33 cellular contexts compared by ENCODE assay signal in the genomic region with DNA sequence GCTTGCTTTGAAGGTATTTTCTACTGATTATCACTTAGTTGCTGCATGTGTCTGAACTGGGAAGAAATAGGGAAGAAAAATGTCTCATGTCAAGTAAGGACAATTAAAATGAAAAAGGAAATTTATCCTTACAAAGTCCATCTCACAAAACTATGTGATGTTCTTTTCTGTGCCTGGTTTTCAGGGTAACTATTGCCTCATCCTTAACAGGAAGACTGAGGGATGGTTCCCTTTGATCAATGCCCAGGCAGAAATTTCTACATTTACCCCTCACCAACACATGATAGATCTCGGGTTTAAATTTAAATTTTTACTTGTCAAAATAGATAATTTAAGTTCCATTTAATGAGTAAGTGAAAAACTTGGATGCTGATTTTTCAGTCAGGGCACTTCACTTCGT.
"Had no signal": no experiment of that assay in that cellular context is flagged by ENCODE, and none has a peak within 500 bp of the region (broad histone marks: within the 10 kb centered on the region; RNA-seq: fewer than 3 reads in every experiment).

No MANE protein-coding gene starts in this region.

- H3K4me3 ChIP-seq: adrenal gland, body of pancreas, cardiac muscle cell, colonic mucosa, esophagus squamous epithelium, gastroesophageal sphincter, heart right ventricle had no signal

- DNase-seq: activated B cell treated with CpG ODN at 0.5 μM for 24 hours; activated CD4-positive, alpha-beta memory T cell treated with anti-CD3 and anti-CD28 coated beads for 36 hours; activated CD4-positive, alpha-beta T cell treated with anti-CD3 and anti-CD28 coated beads for 36 hours; activated CD4-positive, alpha-beta T cell treated with anti-CD3 and anti-CD28 coated beads, Interleukin-2, amount 10 ng/mL, durations not matched to agents 24 days and 14 days; activated CD4-positive, CD25-positive, alpha-beta regulatory T cell treated with anti-CD3 and anti-CD28 coated beads, Interleukin-2, amount 50 U/mL, for 72 hours; activated CD8-positive, alpha-beta memory T cell treated with anti-CD3 and anti-CD28 coated beads, Interleukin-2, amount 10 ng/mL, durations not matched to agents 7 days and 5 days; activated CD8-positive, alpha-beta memory T cell treated with anti-CD3 and anti-CD28 coated beads, Interleukin-2, amount 50 U/mL, for 4 hours; activated CD8-positive, alpha-beta T cell treated with anti-CD3 and anti-CD28 coated beads, Interleukin-2, amount 10 ng/mL, durations not matched to agents 7 days and 5 days; activated effector memory CD4-positive, alpha-beta T cell treated with anti-CD3 and anti-CD28 coated beads, Interleukin-2, amount 50 U/mL, for 16 hours; activated naive CD4-positive, alpha-beta T cell treated with anti-CD3 and anti-CD28 coated beads for 36 hours; activated naive CD8-positive, alpha-beta T cell treated with anti-CD3 and anti-CD28 coated beads for 36 hours; activated naive CD8-positive, alpha-beta T cell treated with anti-CD3 and anti-CD28 coated beads, Interleukin-2, amount 50 U/mL, for 24 hours; activated T-cell treated with anti-CD3 and anti-CD28 coated beads, Interleukin-2, amount 50 U/mL, for 1 hour; activated T-cell treated with anti-CD3 and anti-CD28 coated beads, Interleukin-2, amount 50 U/mL, for 48 hours; adrenal gland; amygdala; aorta; body of pancreas; central memory CD4-positive, alpha-beta T cell; cerebellar nuclear complex; colonic mucosa; effector CD8-positive, alpha-beta T cell; esophagus squamous epithelium; foreskin melanocyte; heart right ventricle; T-helper 2 cell had no signal

- H3K36me3 ChIP-seq: adrenal gland, cardiac muscle cell, colonic mucosa, esophagus squamous epithelium, gastroesophageal sphincter, heart right ventricle had no signal

- H3K9me3 ChIP-seq: adrenal gland, body of pancreas, colonic mucosa, esophagus squamous epithelium, gastroesophageal sphincter, heart right ventricle had no signal

- H3K27ac ChIP-seq: adrenal gland, body of pancreas, cardiac muscle cell, colonic mucosa, epithelial cell of prostate, esophagus squamous epithelium, gastroesophageal sphincter, heart right ventricle, VCaP had no signal

- H3K27me3 ChIP-seq: adrenal gland, body of pancreas, cardiac muscle cell, colonic mucosa, esophagus squamous epithelium, gastroesophageal sphincter, heart right ventricle had no signal

- FAIRE-seq: endometrium, endothelial cell of umbilical vein, TTC549 had no signal

- ATAC-seq: activated CD4-positive, alpha-beta T cell treated with anti-CD3 and anti-CD28 coated beads for 36 hours; activated CD8-positive, alpha-beta memory T cell treated with anti-CD3 and anti-CD28 coated beads, Interleukin-2, amount 10 ng/mL, durations not matched to agents 7 days and 5 days; activated CD8-positive, alpha-beta T cell treated with anti-CD3 and anti-CD28 coated beads, Interleukin-2, amount 10 ng/mL, durations not matched to agents 7 days and 5 days; activated naive CD8-positive, alpha-beta T cell treated with anti-CD3 and anti-CD28 coated beads, Interleukin-2, amount 50 U/mL, for 24 hours; body of pancreas; gastroesophageal sphincter; heart right ventricle had no signal
